In genomic region chr1:15189692-15190321, GRCh38 we compare ENCODE assay signal across 16 cellular contexts. TPM values are rescaled to one million over a fixed set of nuclear protein-coding genes. Genes with fewer than 3 reads are reported as not detected.
A peak's percentile ranks its signal among the peaks of the same experiment; 100 is the strongest.
DNase-seq lines count a peak whose midpoint lies in the region; ATAC-seq and TF ChIP-seq lines count a peak whose summit lies in the region.
"Had no signal": no experiment of that assay in that cellular context is flagged by ENCODE, and none has a peak within 500 bp of the region (broad histone marks: within the 10 kb centered on the region; RNA-seq: fewer than 3 reads in every experiment).

No MANE protein-coding gene starts in this region.

- H3K27ac ChIP-seq in brain microvascular endothelial cell = no peak overlapping the region
- H3K27ac ChIP-seq: skin epidermis had no signal

- H3K36me3 ChIP-seq in mucosa of descending colon (ENCODE audit: low read depth) (no peaks in the 10 kb centered on the region), brain microvascular endothelial cell (replicated peaks) (no peaks in the 10 kb centered on the region)

- H3K4me1 Mint-ChIP-seq in brain = peaks cover 49% of the 10 kb centered on the region
- H3K4me1 Mint-ChIP-seq in type B pancreatic cell (ENCODE audit: unreplicated experiment) = peaks cover 45% of the 10 kb centered on the region
- H3K4me1 Mint-ChIP-seq in natural killer cell = no peaks in the 10 kb centered on the region
- H3K4me1 Mint-ChIP-seq: naive B cell had no signal

- peaks cover 47% of the 10 kb centered on the region for H3K4me1 ChIP-seq in mucosa of descending colon (ENCODE audit: low read depth)

- intact Hi-C loops in mucosa of descending colon (cut with DNase I, micrococcal nuclease) = no loop called here
- intact Hi-C loops in natural killer cell (cut with micrococcal nuclease) = no loop called here

- H3K27me3 Mint-ChIP-seq in brain (no peaks in the 10 kb centered on the region), type B pancreatic cell (no peaks in the 10 kb centered on the region), natural killer cell (ENCODE audit: low read depth in 2 of 2) (peaks cover 0 to 4% of the 10 kb centered on the region in 2 donors)

- in situ Hi-C loops in brain microvascular endothelial cell (cut with HindIII; ENCODE audit: low pct_ligation_motif_present, low sequenced_read_pairs) = no loop called here

- H3K27me3 ChIP-seq in brain microvascular endothelial cell (replicated peaks) = no peaks in the 10 kb centered on the region

- H3K27ac Mint-ChIP-seq in brain = peak overlapping the region in 3 of 5 experiments; percentile 14 to 72 (median 63)
- H3K27ac Mint-ChIP-seq in type B pancreatic cell = peak overlapping the region; percentile 83
- H3K27ac Mint-ChIP-seq in natural killer cell = no peak overlapping the region
- H3K27ac Mint-ChIP-seq: activated T-helper 1 cell treated with anti-CD3 and anti-CD28 coated beads, Interleukin-12 subunit alpha, Interleukin-12 subunit beta, Interleukin-2, Interleukin-4 antibody, amounts not matched to agents 30 ng/mL and 10 ng/mL and 1 ng/mL, durations not matched to agents 14 hours and 24 hours and 36 hours; naive B cell had no signal

- H3K36me3 Mint-ChIP-seq in brain (no peaks in the 10 kb centered on the region), type B pancreatic cell (peaks cover 3% of the 10 kb centered on the region), natural killer cell (no peaks in the 10 kb centered on the region)
- H3K36me3 Mint-ChIP-seq: naive B cell had no signal

- H3K9me3 Mint-ChIP-seq in brain (no peaks in the 10 kb centered on the region), type B pancreatic cell (no peaks in the 10 kb centered on the region), natural killer cell (no peaks in the 10 kb centered on the region)
- H3K9me3 Mint-ChIP-seq: activated T-helper 1 cell treated with anti-CD3 and anti-CD28 coated beads, Interleukin-12 subunit alpha, Interleukin-12 subunit beta, Interleukin-2, Interleukin-4 antibody, amounts not matched to agents 30 ng/mL and 10 ng/mL and 1 ng/mL, durations not matched to agents 14 hours and 24 hours and 36 hours; naive B cell had no signal

- TF ChIP-seq CTCF in brain (conservative IDR thresholded peaks at IDR 0.05) (no peak), mucosa of descending colon (IDR thresholded peaks at IDR 0.05) (no peak), type B pancreatic cell (conservative IDR thresholded peaks at IDR 0.05) (no peak), natural killer cell (IDR thresholded peaks at IDR 0.05) (no peak), brain microvascular endothelial cell (IDR thresholded peaks at IDR 0.05; ENCODE audit: low read depth, low read length, missing control alignments) (no peak)

- ATAC-seq in mucosa of descending colon = peak; percentile 82
- no peak for ATAC-seq in natural killer cell

- H3K4me3 ChIP-seq in mucosa of descending colon = no peak overlapping the region
- no peak overlapping the region for H3K4me3 ChIP-seq in brain microvascular endothelial cell (ENCODE audit: low read depth, low read length)
- H3K4me3 ChIP-seq: skin epidermis had no signal

- no peaks in the 10 kb centered on the region for H3K9me3 ChIP-seq in mucosa of descending colon

- H3K4me3 Mint-ChIP-seq in brain (no peak overlapping the region), type B pancreatic cell (peak overlapping the region; percentile 55), natural killer cell (no peak overlapping the region)
- H3K4me3 Mint-ChIP-seq: activated T-helper 1 cell treated with anti-CD3 and anti-CD28 coated beads, Interleukin-12 subunit alpha, Interleukin-12 subunit beta, Interleukin-2, Interleukin-4 antibody, amounts not matched to agents 30 ng/mL and 10 ng/mL and 1 ng/mL, durations not matched to agents 14 hours and 24 hours and 36 hours; naive B cell had no signal

- DNase-seq in NCI-H526 (lab: John Stamatoyannopoulos, UW) (peak; percentile 59 to 73), NCI-H526 treated with DMSO at 0.1 percent for 48 hours (lab: John Stamatoyannopoulos, UW) (no peak), mucosa of descending colon (no peak), type B pancreatic cell (ENCODE audit: extremely low spot score, unreplicated experiment) (no peak), natural killer cell (no peak), RKO (ENCODE audit: low spot score) (no peak), brain microvascular endothelial cell (no peak)
- DNase-seq: 8988T; activated CD4-positive, alpha-beta T cell treated with anti-CD3 and anti-CD28 coated beads, Interleukin-2, amount 50 U/mL, for 48 hours; naive B cell; NCI-H1417 treated with DMSO at 0.1 percent for 48 hours; NCI-H510A treated with DMSO at 0.1 percent for 48 hours had no signal

RNA-seq across cellular contexts. Expression of gene TMEM51, which starts 36.3 kb away (rescaled TPM):
- polyA plus RNA-seq in brain (ENCODE audit: insufficient read depth, low read depth, low replicate concordance) = 8.8 TPM
- total RNA-seq in mucosa of descending colon (10 to 100 TPM; 19.1 to 31.8 (median 26.6) TPM), type B pancreatic cell (ENCODE audit: low replicate concordance) (12.5 and 28.8 TPM in 2 replicates), natural killer cell (not detected)
- total RNA-seq: T-helper 2 cell treated with Interferon-gamma antibody and Interleukin-4, amounts not matched to agents 100 ng/mL and 5 ng/mL, for 36 hours had no signal

RNA-seq across cellular contexts. Expression of gene FHAD1, which starts 57.2 kb away (rescaled TPM):
- polyA plus RNA-seq in brain (ENCODE audit: insufficient read depth, low read depth, low replicate concordance) = 1.4 TPM
- total RNA-seq in mucosa of descending colon (1 to 10 TPM in 1 of 3 donors, under 1 TPM in 2; 0.89 to 1.9 (median 0.99) TPM), type B pancreatic cell (ENCODE audit: low replicate concordance) (0.93 and 3.8 TPM in 2 replicates), natural killer cell (1 to 10 TPM in 2 of 3 donors, under 1 TPM in 1; 0.72 to 1.9 (median 1.7) TPM)
- total RNA-seq: activated T-helper 1 cell treated with anti-CD3 and anti-CD28 coated beads, Interleukin-12 subunit alpha, Interleukin-12 subunit beta, Interleukin-2, Interleukin-4 antibody, amounts not matched to agents 30 ng/mL and 10 ng/mL and 1 ng/mL, durations not matched to agents 14 hours and 24 hours and 36 hours had no signal

Comparison
In these comparisons a context has a peak if more than half of its experiments do, and no peak if none do; other contexts are left out.
1. DNase-seq: peak in NCI-H526 (2 of 2); none in NCI-H526 treated with DMSO at 0.1 percent for 48 hours (single experiment), mucosa of descending colon (0 of 3), type B pancreatic cell (single experiment), natural killer cell (single experiment), RKO (single experiment) and brain microvascular endothelial cell (single experiment).
2. H3K27ac Mint-ChIP-seq: peak in brain (3 of 5) and type B pancreatic cell (single experiment); none in natural killer cell (0 of 2).
3. RNA of gene TMEM51, which starts 36.3 kb away (total RNA-seq): 19.1 to 31.8 TPM in mucosa of descending colon and 12.5 to 28.8 TPM in type B pancreatic cell; not detected in natural killer cell; every median in the first group is over 10 times any median in the second.